ENCODE assay signal across 25 cellular contexts in the genomic region with DNA sequence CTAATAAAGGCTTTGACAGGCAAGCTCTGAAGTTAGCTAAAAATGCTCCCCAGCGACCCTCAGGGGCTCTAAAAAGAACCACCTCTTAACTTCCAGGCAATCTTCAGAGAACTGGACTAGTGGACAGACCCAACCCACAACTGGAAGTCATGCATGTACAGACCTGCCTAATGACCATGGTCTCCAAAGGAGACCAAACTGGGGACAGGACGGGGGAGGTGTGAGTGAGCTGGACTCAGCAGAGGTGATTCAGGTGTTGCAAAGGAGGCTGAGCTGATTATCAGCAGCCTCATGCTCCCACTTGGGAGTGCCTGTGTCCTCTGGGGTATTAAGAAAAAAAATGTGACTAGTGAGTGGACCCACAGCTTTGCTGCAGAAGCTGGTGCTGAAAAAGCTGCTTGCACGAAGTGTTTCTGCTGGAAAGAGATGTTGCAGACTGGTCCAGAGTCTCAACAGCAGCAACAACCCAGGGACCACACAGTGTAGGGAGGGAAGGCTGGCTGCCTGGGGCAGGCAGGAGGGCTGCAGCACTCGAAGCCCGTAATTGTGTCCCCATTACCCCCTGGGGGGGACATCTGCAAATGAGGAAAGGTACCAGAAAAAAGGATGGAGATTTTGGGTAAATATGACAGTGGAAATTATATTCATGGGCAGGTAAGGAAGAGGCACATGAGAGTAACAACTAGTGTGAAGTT. TPM values are rescaled to one million over a fixed set of nuclear protein-coding genes. Genes with fewer than 3 reads are reported as not detected.
DNase-seq lines count a peak whose midpoint lies in the region; ATAC-seq and TF ChIP-seq lines count a peak whose summit lies in the region.
"Had no signal": no experiment of that assay in that cellular context is flagged by ENCODE, and none has a peak within 500 bp of the region (broad histone marks: within the 10 kb centered on the region; RNA-seq: fewer than 3 reads in every experiment).

No MANE protein-coding gene starts in this region.

- H2BK12ac ChIP-seq in trophoblast cell (ENCODE audit: low read length), result peak overlapping the region; percentile 40

- H3K9ac ChIP-seq in trophoblast cell (ENCODE audit: low read length), result no peak overlapping the region
- H3K9ac ChIP-seq: BLaER1 had no signal

- H3K9me3 Mint-ChIP-seq in activated T-helper 1 cell treated with anti-CD3 and anti-CD28 coated beads, Interleukin-12 subunit alpha, Interleukin-12 subunit beta, Interleukin-2, Interleukin-4 antibody, amounts not matched to agents 30 ng/mL and 10 ng/mL and 1 ng/mL, durations not matched to agents 14 hours and 24 hours and 36 hours, result no peaks in the 10 kb centered on the region
- no peaks in the 10 kb centered on the region for H3K9me3 Mint-ChIP-seq in activated CD8-positive, alpha-beta memory T cell treated with anti-CD3 and anti-CD28 coated beads, Interleukin-2, amount 10 ng/mL, durations not matched to agents 7 days and 5 days (ENCODE audit: low read depth)
- H3K9me3 Mint-ChIP-seq: activated CD4-positive, alpha-beta T cell treated with anti-CD3 and anti-CD28 coated beads, Interleukin-2, amount 10 ng/mL, durations not matched to agents 7 days and 5 days; HFFc6 had no signal

- H2BK5ac ChIP-seq in trophoblast cell (ENCODE audit: low read depth, low read length, poor library complexity), result peak overlapping the region; percentile 44

- H2AK5ac ChIP-seq in trophoblast cell (ENCODE audit: low read length), result no peak overlapping the region

- no peak overlapping the region for H2BK120ac ChIP-seq in trophoblast cell (ENCODE audit: insufficient read depth, low read length, poor library complexity)

- H3K4me1 ChIP-seq in cardiac muscle cell (ENCODE audit: low read depth), result peaks cover 67% of the 10 kb centered on the region
- H3K4me1 ChIP-seq in left ventricle myocardium inferior, result peaks cover 79% of the 10 kb centered on the region
- H3K4me1 ChIP-seq in esophagus (ENCODE audit: control insufficient read depth in 2 of 2, insufficient read depth in 2 of 2, low read length in 1 of 2), result peaks cover 0 to 4% of the 10 kb centered on the region in 2 donors
- peaks cover 8 to 11% of the 10 kb centered on the region in 2 experiments for H3K4me1 ChIP-seq in trophoblast cell (ENCODE audit: control insufficient read depth in 1 of 2, insufficient read depth in 2 of 2, low read length in 2 of 2)
- H3K4me1 ChIP-seq: prostate gland had no signal

- peaks cover 9% of the 10 kb centered on the region for H3K79me2 ChIP-seq in trophoblast cell (ENCODE audit: control insufficient read depth, insufficient read depth, low read length, poor library complexity)

- H3K4ac ChIP-seq in trophoblast cell (ENCODE audit: low read depth, low read length), result no peak overlapping the region

- H3K27me3 ChIP-seq in cardiac muscle cell (no peaks in the 10 kb centered on the region), left ventricle myocardium inferior (ENCODE audit: low read depth) (no peaks in the 10 kb centered on the region), esophagus (ENCODE audit: control insufficient read depth in 1 of 2, insufficient read depth in 2 of 2, low read length in 2 of 2) (no peaks in the 10 kb centered on the region), trophoblast cell (ENCODE audit: insufficient read depth, low read length) (no peaks in the 10 kb centered on the region)
- H3K27me3 ChIP-seq: adrenal gland, BLaER1, heart right ventricle, left lung, SJCRH30 had no signal

- H3K36me3 ChIP-seq in cardiac muscle cell (peaks cover 7% of the 10 kb centered on the region), left ventricle myocardium inferior (peaks cover 22% of the 10 kb centered on the region), esophagus (ENCODE audit: control insufficient read depth in 2 of 2, insufficient read depth in 2 of 2, low read length in 1 of 2) (peaks cover 6 to 12% of the 10 kb centered on the region in 2 donors), trophoblast cell (ENCODE audit: control insufficient read depth in 1 of 2, insufficient read depth in 2 of 2, low read length in 2 of 2) (peaks cover 13 to 27% of the 10 kb centered on the region in 2 experiments)
- H3K36me3 ChIP-seq: prostate gland had no signal

- no peaks in the 10 kb centered on the region for H3K27me3 Mint-ChIP-seq in activated T-helper 1 cell treated with anti-CD3 and anti-CD28 coated beads, Interleukin-12 subunit alpha, Interleukin-12 subunit beta, Interleukin-2, Interleukin-4 antibody, amounts not matched to agents 30 ng/mL and 10 ng/mL and 1 ng/mL, durations not matched to agents 14 hours and 24 hours and 36 hours (ENCODE audit: insufficient read depth)
- H3K27me3 Mint-ChIP-seq in activated CD8-positive, alpha-beta memory T cell treated with anti-CD3 and anti-CD28 coated beads, Interleukin-2, amount 10 ng/mL, durations not matched to agents 7 days and 5 days, result no peaks in the 10 kb centered on the region
- H3K27me3 Mint-ChIP-seq: activated CD4-positive, alpha-beta T cell treated with anti-CD3 and anti-CD28 coated beads, Interleukin-2, amount 10 ng/mL, durations not matched to agents 7 days and 5 days; T-helper 17 cell had no signal

- no peak overlapping the region for H3K14ac ChIP-seq in trophoblast cell (ENCODE audit: low read length)

- intact Hi-C loops in left ventricle myocardium inferior (cut with micrococcal nuclease), result no loop called here
- intact Hi-C loops in activated T-helper 1 cell treated with anti-CD3 and anti-CD28 coated beads, Interleukin-12 subunit alpha, Interleukin-12 subunit beta, Interleukin-2, Interleukin-4 antibody, amounts not matched to agents 30 ng/mL and 10 ng/mL and 1 ng/mL, durations not matched to agents 14 hours and 24 hours and 36 hours (cut with micrococcal nuclease), result loop anchor here (10.0 kb wide), 1 partner anchor 711 kb away; no protein-coding TSS in a partner anchor

- peaks cover 4% of the 10 kb centered on the region for H3K79me1 ChIP-seq in trophoblast cell (ENCODE audit: low read length)

- peak overlapping the region; percentile 53 for H4K8ac ChIP-seq in trophoblast cell (ENCODE audit: low read depth, low read length)

- ATAC-seq in activated CD8-positive, alpha-beta memory T cell treated with anti-CD3 and anti-CD28 coated beads, Interleukin-2, amount 10 ng/mL, durations not matched to agents 7 days and 5 days, result no peak
- ATAC-seq: heart right ventricle, left lung, T-helper 17 cell had no signal

- H4K91ac ChIP-seq in trophoblast cell (ENCODE audit: low read depth, low read length), result peak overlapping the region; percentile 47

- TF ChIP-seq CTCF in cardiac muscle cell (IDR thresholded peaks at IDR 0.05; ENCODE audit: low read depth, low read length), result no peak
- no peak for TF ChIP-seq CTCF in left ventricle myocardium inferior (IDR thresholded peaks at IDR 0.05; ENCODE audit: borderline replicate concordance)

- H3K4me1 Mint-ChIP-seq in activated T-helper 1 cell treated with anti-CD3 and anti-CD28 coated beads, Interleukin-12 subunit alpha, Interleukin-12 subunit beta, Interleukin-2, Interleukin-4 antibody, amounts not matched to agents 30 ng/mL and 10 ng/mL and 1 ng/mL, durations not matched to agents 14 hours and 24 hours and 36 hours (ENCODE audit: low read depth), result peaks cover 37% of the 10 kb centered on the region
- peaks cover 7% of the 10 kb centered on the region for H3K4me1 Mint-ChIP-seq in activated CD8-positive, alpha-beta memory T cell treated with anti-CD3 and anti-CD28 coated beads, Interleukin-2, amount 10 ng/mL, durations not matched to agents 7 days and 5 days

- no peaks in the 10 kb centered on the region for H3K9me3 ChIP-seq in cardiac muscle cell (ENCODE audit: low read depth)
- H3K9me3 ChIP-seq in left ventricle myocardium inferior (replicated peaks), result no peaks in the 10 kb centered on the region
- no peaks in the 10 kb centered on the region for H3K9me3 ChIP-seq in esophagus (ENCODE audit: control insufficient read depth in 2 of 2, insufficient read depth in 1 of 2, low read depth in 1 of 2, low read length in 1 of 2)
- H3K9me3 ChIP-seq in trophoblast cell (ENCODE audit: insufficient read depth, low read depth, low read length), result no peaks in the 10 kb centered on the region
- H3K9me3 ChIP-seq: adrenal gland, BLaER1, heart right ventricle, left lung, prostate gland, SJCRH30 had no signal

- CTCF ChIA-PET in activated CD8-positive, alpha-beta memory T cell treated with anti-CD3 and anti-CD28 coated beads, Interleukin-2, amount 10 ng/mL, durations not matched to agents 7 days and 5 days (lab: Charles Lee), result interaction anchor here (0.7 to 1.6 kb wide), 5 partner anchors 12 to 136 kb away, joined by 3 to 8 read pairs (median 3); a partner anchor contains a TSS

- no peak overlapping the region for H3K4me3 ChIP-seq in cardiac muscle cell
- H3K4me3 ChIP-seq in left ventricle myocardium inferior, result no peak overlapping the region
- H3K4me3 ChIP-seq in esophagus (ENCODE audit: low read depth in 1 of 2, low read length in 2 of 2), result no peak overlapping the region
- no peak overlapping the region for H3K4me3 ChIP-seq in trophoblast cell (ENCODE audit: low read depth, low read length)
- H3K4me3 ChIP-seq: adrenal gland, BLaER1, heart right ventricle, left lung, prostate gland, SJCRH30 had no signal

- no peak for DNase-seq in cardiac muscle cell (ENCODE audit: low read depth in 1 of 2, low spot score in 1 of 2)
- no peak for DNase-seq in left ventricle myocardium inferior
- DNase-seq in trophoblast cell, result no peak
- DNase-seq in NCI-H2227 (lab: John Stamatoyannopoulos, UW; ENCODE audit: unreplicated experiment), result no peak
- no peak for DNase-seq in activated T-helper 1 cell treated with anti-CD3 and anti-CD28 coated beads, Interleukin-12 subunit alpha, Interleukin-12 subunit beta, Interleukin-2, Interleukin-4 antibody, amounts not matched to agents 30 ng/mL and 10 ng/mL and 1 ng/mL, durations not matched to agents 14 hours and 24 hours and 36 hours (ENCODE audit: low spot score)
- DNase-seq in activated CD8-positive, alpha-beta memory T cell treated with anti-CD3 and anti-CD28 coated beads, Interleukin-2, amount 10 ng/mL, durations not matched to agents 7 days and 5 days, result no peak
- no peak for DNase-seq in NCI-H1694 treated with DMSO at 0.1 percent for 48 hours (lab: John Stamatoyannopoulos, UW)
- DNase-seq: ACHN; activated CD4-positive, alpha-beta T cell treated with anti-CD3 and anti-CD28 coated beads, Interleukin-2, amount 10 ng/mL, durations not matched to agents 7 days and 5 days; activated CD8-positive, alpha-beta memory T cell treated with anti-CD3 and anti-CD28 coated beads, Interleukin-2, amount 50 U/mL, for 4 hours; adrenal gland; Calu3; caudate nucleus; dermis blood vessel endothelial cell; heart right ventricle; HFFc6; Kasumi-1; left lung; NCI-H1930; NK-92 treated with Interleukin-12 subunit alpha and Interleukin-12 subunit beta, amount 100 ng/mL, for 24 hours; SJCRH30; T-helper 17 cell had no signal

- H3K27ac ChIP-seq in cardiac muscle cell (peak overlapping the region; percentile 74), left ventricle myocardium inferior (replicated peaks) (no peak overlapping the region), esophagus (ENCODE audit: low read depth in 2 of 2, low read length in 1 of 2) (peak overlapping the region; percentile 33 to 55), trophoblast cell (ENCODE audit: low read depth, low read length) (peak overlapping the region; percentile 26)
- H3K27ac ChIP-seq: adrenal gland, BLaER1, left lung, SJCRH30 had no signal

- H4K12ac ChIP-seq in trophoblast cell (ENCODE audit: low read depth, low read length), result no peak overlapping the region

- no peak overlapping the region for H3K4me3 Mint-ChIP-seq in activated T-helper 1 cell treated with anti-CD3 and anti-CD28 coated beads, Interleukin-12 subunit alpha, Interleukin-12 subunit beta, Interleukin-2, Interleukin-4 antibody, amounts not matched to agents 30 ng/mL and 10 ng/mL and 1 ng/mL, durations not matched to agents 14 hours and 24 hours and 36 hours
- no peak overlapping the region for H3K4me3 Mint-ChIP-seq in activated CD8-positive, alpha-beta memory T cell treated with anti-CD3 and anti-CD28 coated beads, Interleukin-2, amount 10 ng/mL, durations not matched to agents 7 days and 5 days
- H3K4me3 Mint-ChIP-seq: activated CD4-positive, alpha-beta T cell treated with anti-CD3 and anti-CD28 coated beads, Interleukin-2, amount 10 ng/mL, durations not matched to agents 7 days and 5 days; HFFc6; T-helper 17 cell had no signal

- peak overlapping the region; percentile 6 for H2AFZ ChIP-seq in trophoblast cell (ENCODE audit: insufficient read depth, low read length, poor library complexity)

- WGBS in esophagus, 2 donors, result 79 to 85% methylated on average over 5 of the region's 5 CpGs
- no CpG with 5 or more reads among the region's 5 CpGs for WGBS in trophoblast cell (ENCODE audit: extremely low coverage, insufficient coverage, insufficient read length)

- no peak overlapping the region for H3K23ac ChIP-seq in trophoblast cell (ENCODE audit: low read length)

- peak overlapping the region; percentile 73 for H3K18ac ChIP-seq in trophoblast cell (ENCODE audit: low read length)

- no peak overlapping the region for H3K27ac Mint-ChIP-seq in activated T-helper 1 cell treated with anti-CD3 and anti-CD28 coated beads, Interleukin-12 subunit alpha, Interleukin-12 subunit beta, Interleukin-2, Interleukin-4 antibody, amounts not matched to agents 30 ng/mL and 10 ng/mL and 1 ng/mL, durations not matched to agents 14 hours and 24 hours and 36 hours
- H3K27ac Mint-ChIP-seq in activated CD8-positive, alpha-beta memory T cell treated with anti-CD3 and anti-CD28 coated beads, Interleukin-2, amount 10 ng/mL, durations not matched to agents 7 days and 5 days, result no peak overlapping the region
- H3K27ac Mint-ChIP-seq: activated CD4-positive, alpha-beta T cell treated with anti-CD3 and anti-CD28 coated beads, Interleukin-2, amount 10 ng/mL, durations not matched to agents 7 days and 5 days; HFFc6; T-helper 17 cell had no signal

- H3K4me2 ChIP-seq in trophoblast cell (ENCODE audit: low read length), result no peak overlapping the region
- H3K4me2 ChIP-seq: BLaER1 had no signal

- H3K36me3 Mint-ChIP-seq in activated T-helper 1 cell treated with anti-CD3 and anti-CD28 coated beads, Interleukin-12 subunit alpha, Interleukin-12 subunit beta, Interleukin-2, Interleukin-4 antibody, amounts not matched to agents 30 ng/mL and 10 ng/mL and 1 ng/mL, durations not matched to agents 14 hours and 24 hours and 36 hours (ENCODE audit: low read depth), result peaks cover 23% of the 10 kb centered on the region
- H3K36me3 Mint-ChIP-seq in activated CD8-positive, alpha-beta memory T cell treated with anti-CD3 and anti-CD28 coated beads, Interleukin-2, amount 10 ng/mL, durations not matched to agents 7 days and 5 days, result peaks cover 22% of the 10 kb centered on the region

RNA-seq across cellular contexts. Expression of a gene that starts 35.3 kb away (rescaled TPM):
- total RNA-seq in cardiac muscle cell (50.1 and 73.2 TPM in 2 replicates), left ventricle myocardium inferior (60.0 TPM)
- polyA plus RNA-seq in cardiac muscle cell (131 and 194 TPM in 2 replicates), esophagus (10 to 100 TPM; 22.1 to 39.8 TPM)
- 109 and 112 TPM in 2 replicates for polyA plus RNA-seq in trophoblast cell (2013)
- 153 and 154 TPM in 2 replicates for total RNA-seq in activated T-helper 1 cell treated with anti-CD3 and anti-CD28 coated beads, Interleukin-12 subunit alpha, Interleukin-12 subunit beta, Interleukin-2, Interleukin-4 antibody, amounts not matched to agents 30 ng/mL and 10 ng/mL and 1 ng/mL, durations not matched to agents 14 hours and 24 hours and 36 hours
- total RNA-seq in activated CD8-positive, alpha-beta memory T cell treated with anti-CD3 and anti-CD28 coated beads, Interleukin-2, amount 10 ng/mL, durations not matched to agents 7 days and 5 days, result 100 to 1,000 TPM in 1 of 2 experiments, 10 to 100 TPM in 1; 83.4 to 107 TPM
